9 cellular contexts compared by ENCODE assay signal in the genomic region with DNA sequence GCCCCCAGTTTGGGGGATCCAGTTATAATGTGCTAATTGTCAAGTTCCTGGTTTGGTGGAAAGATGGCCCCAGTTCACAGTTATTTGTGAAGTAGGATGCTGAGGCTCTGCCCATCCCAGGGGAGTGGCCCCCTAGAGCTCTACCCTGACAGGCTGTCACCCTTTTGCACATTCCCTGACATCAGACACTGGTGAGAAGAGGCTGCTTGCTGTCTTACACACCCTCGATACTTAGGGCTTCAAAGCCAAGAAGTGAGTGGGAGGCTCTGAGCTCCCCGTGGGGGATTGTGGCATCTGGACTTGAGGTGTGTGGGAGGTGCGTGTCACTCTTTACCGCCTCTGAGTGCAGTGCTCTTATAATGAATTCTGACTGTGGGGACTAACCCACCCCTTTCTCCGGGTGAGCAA.
DNase-seq lines count a peak whose midpoint lies in the region; ATAC-seq and TF ChIP-seq lines count a peak whose summit lies in the region.
"Had no signal": no experiment of that assay in that cellular context is flagged by ENCODE, and none has a peak within 500 bp of the region (broad histone marks: within the 10 kb centered on the region; RNA-seq: fewer than 3 reads in every experiment).

No MANE protein-coding gene starts in this region.

- H3K9me3 ChIP-seq in fibroblast of lung (ENCODE audit: control insufficient read depth, insufficient read depth, low read depth, low read length): no peaks in the 10 kb centered on the region

- POLR2A ChIA-PET in RWPE1 (lab: Yijun Ruan, JAX; ENCODE audit: low non-redundant PET): no interaction called here

- no peak overlapping the region for H3K9ac ChIP-seq in fibroblast of lung (ENCODE audit: insufficient read depth, low read length)
- H3K9ac ChIP-seq: KMS-11 had no signal

- no peaks in the 10 kb centered on the region for H4K20me1 ChIP-seq in fibroblast of lung (ENCODE audit: control insufficient read depth, extremely low read depth, insufficient read depth, low read length)

- no peaks in the 10 kb centered on the region for H3K36me3 ChIP-seq in fibroblast of lung (ENCODE audit: control insufficient read depth, insufficient read depth, low read length)

- in situ Hi-C loops in GM13976 (cut with MboI; ENCODE audit: low sequenced_read_pairs, unreplicated experiment): no loop called here

- no peaks in the 10 kb centered on the region for H3K27me3 ChIP-seq in fibroblast of lung (ENCODE audit: control insufficient read depth, insufficient read depth, low read length)

- no peak overlapping the region for H3K4me3 ChIP-seq in fibroblast of lung (replicated peaks in 1 of 4; ENCODE audit: control extremely low read depth in 1 of 4, insufficient read depth in 1 of 4, low read depth in 3 of 4, low read length in 4 of 4)

- no peaks in the 10 kb centered on the region for H3K79me2 ChIP-seq in fibroblast of lung (ENCODE audit: control insufficient read depth, insufficient read depth, low read length)

- H3K27ac ChIP-seq in fibroblast of lung (ENCODE audit: insufficient read depth, low read length) (peak overlapping the region; percentile 88), RWPE1 (no peak overlapping the region)
- H3K27ac ChIP-seq: KMS-11 had no signal

- TF ChIP-seq CTCF in GM13976 (IDR thresholded peaks at IDR 0.05; ENCODE audit: borderline replicate concordance, control extremely low read depth, extremely low read depth, insufficient read depth, missing control alignments) (no peak), fibroblast of lung (conservative IDR thresholded peaks at IDR 0.05 in 1 of 2, IDR thresholded peaks at IDR 0.05 in 1 of 2; ENCODE audit: low read depth in 1 of 2, low read length in 2 of 2) (no peak), RWPE1 (conservative IDR thresholded peaks at IDR 0.05; ENCODE audit: low read depth) (no peak)

- CTCF ChIA-PET in RWPE1 (lab: Yijun Ruan, JAX): interaction anchor here (0.7 kb wide), 1 partner anchor 135 kb away, joined by 4 read pairs; no protein-coding TSS in a partner anchor

- DNase-seq in GM13976 (ENCODE audit: low spot score): peak; percentile 79
- DNase-seq in NCI-H460 (ENCODE audit: extremely low read depth, low read depth): peak; percentile 72
- peak in 1 of 2 donors; percentile 79 for DNase-seq in fibroblast of lung (ENCODE audit: low read depth in 2 of 2)
- no peak for DNase-seq in RWPE1 (ENCODE audit: low spot score)
- no peak for DNase-seq in occipital lobe (lab: John Stamatoyannopoulos, UW)
- no peak for DNase-seq in NCI-H226
- DNase-seq in hippocampal formation (lab: John Stamatoyannopoulos, UW): no peak

- H3K4me2 ChIP-seq in fibroblast of lung (ENCODE audit: extremely low read depth, insufficient read depth, low read length): no peak overlapping the region
- H3K4me2 ChIP-seq: KMS-11 had no signal

- ATAC-seq in GM21717 (IDR thresholded peaks at IDR 0.05; ENCODE audit: unreplicated experiment): peak; percentile 87

- H2AFZ ChIP-seq in fibroblast of lung (ENCODE audit: low read length): no peak overlapping the region

- peaks cover 26% of the 10 kb centered on the region for H3K4me1 ChIP-seq in fibroblast of lung (ENCODE audit: control insufficient read depth, extremely low read depth, insufficient read depth, low read length)

Comparison
In these comparisons a context has a peak if more than half of its experiments do, and no peak if none do; other contexts are left out.
1. DNase-seq: peak in GM13976 (single experiment) and NCI-H460 (single experiment); none in RWPE1 (single experiment), occipital lobe (single experiment), NCI-H226 (single experiment) and hippocampal formation (0 of 2).